Comparison of ENCODE assay signal across 8 cellular contexts in genomic region chr19:16659832-16660708, GRCh38. TPM values are rescaled to one million over a fixed set of nuclear protein-coding genes. Genes with fewer than 3 reads are reported as not detected.
A peak's percentile ranks its signal among the peaks of the same experiment; 100 is the strongest.
DNase-seq lines count a peak whose midpoint lies in the region; ATAC-seq, FAIRE-seq and TF ChIP-seq lines count a peak whose summit lies in the region.

SMIM7 (minus strand) TSS chr19:16660144; CDS start chr19:16660110, 34 bp downstream.

- H3K9me3 Mint-ChIP-seq in natural killer cell = no peaks in the 10 kb centered on the region

- H3K79me2 ChIP-seq in Loucy (ENCODE audit: insufficient read depth, low read length) = peaks cover 35% of the 10 kb centered on the region

- peak within 1 kb of the TSS; percentile 100 for H3K4me2 ChIP-seq in Loucy (ENCODE audit: low read depth, low read length, poor library complexity, severe bottlenecking)

- peak; percentile 93 for FAIRE-seq in H54 (lab: Jason Lieb, UNC)

- peak within 1 kb of the TSS; percentile 82 for H3K9ac ChIP-seq in Loucy (ENCODE audit: low read depth, low read length, poor library complexity, severe bottlenecking)

- DNase-seq in ELR (ENCODE audit: low read depth) (peak; percentile 99), H54 (ENCODE audit: insufficient read length, low spot score) (peak; percentile 97), fibroblast of peridontal ligament (ENCODE audit: extremely low read depth) (peak; percentile 98), natural killer cell (peak; percentile 97)
- DNase-seq in activated T-helper 9 cell treated with anti-CD3 and anti-CD28 coated beads, Interleukin-2, amount 50 U/mL, for 16 hours (ENCODE audit: low read depth) = peak; percentile 98
- DNase-seq in stimulated activated naive CD4-positive, alpha-beta T cell treated with Interleukin-2 at 50 U/mL for 16 hours (lab: John Stamatoyannopoulos, UW) = peak; percentile 99

- TF ChIP-seq CTCF in Loucy (conservative IDR thresholded peaks at IDR 0.05; ENCODE audit: low read length) = peak; percentile 47
- TF ChIP-seq CTCF in natural killer cell (IDR thresholded peaks at IDR 0.05) = no peak

- H3K9me3 ChIP-seq in Loucy (ENCODE audit: insufficient read depth, low read depth, low read length) = no peaks in the 10 kb centered on the region

- H3F3A ChIP-seq in Loucy (ENCODE audit: low read depth) = no peaks in the 10 kb centered on the region

- H3K36me3 Mint-ChIP-seq in natural killer cell = no peaks in the 10 kb centered on the region

- H3K27ac Mint-ChIP-seq in natural killer cell = peak within 1 kb of the TSS; percentile 96 to 97

- peak; percentile 63 for TF ChIP-seq POLR2A in H54 (IDR thresholded peaks at IDR 0.05; ENCODE audit: low read depth, low read length)
- TF ChIP-seq POLR2A in Raji (IDR thresholded peaks at IDR 0.05; ENCODE audit: insufficient read depth, low read depth, low read length) = peak; percentile 75

- peak within 1 kb of the TSS; percentile 95 for H3K4me3 ChIP-seq in Loucy (ENCODE audit: low read length, poor library complexity, severe bottlenecking)

- peak within 1 kb of the TSS; percentile 97 for H3K4me3 Mint-ChIP-seq in natural killer cell

- peaks cover 46% of the 10 kb centered on the region for H3K4me1 ChIP-seq in Loucy (ENCODE audit: insufficient read depth, low read length, poor library complexity, severe bottlenecking)

- peaks cover 14% of the 10 kb centered on the region; the same call in 1 of the 2 replicates for H3K36me3 ChIP-seq in Loucy (ENCODE audit: insufficient read depth, low read length)

- no peaks in the 10 kb centered on the region for H3K27me3 Mint-ChIP-seq in natural killer cell (ENCODE audit: low read depth in 2 of 2)

- H4K20me1 ChIP-seq in Loucy (ENCODE audit: insufficient read depth, low read length, poor library complexity, severe bottlenecking) = peaks cover 24% of the 10 kb centered on the region

- H3K27me3 ChIP-seq in Loucy (ENCODE audit: insufficient read depth, low read length, poor library complexity, severe bottlenecking) = no peaks in the 10 kb centered on the region

- peak; percentile 93 to 99 (median 96) for ATAC-seq in natural killer cell

- no peaks in the 10 kb centered on the region for H3K9me2 ChIP-seq in Loucy (replicated peaks; ENCODE audit: low read depth, low read length)

- H3K4me1 Mint-ChIP-seq in natural killer cell = peaks cover 24 to 34% of the 10 kb centered on the region in 2 donors

- intact Hi-C loops in natural killer cell (cut with micrococcal nuclease) = loop anchor here (1.0 kb wide), 2 partner anchors 32 to 118 kb away; partner anchors contain the start of genes CHERP and MED26

- H2AFZ ChIP-seq in Loucy (ENCODE audit: low read length) = peak within 1 kb of the TSS; percentile 97

RNA-seq across cellular contexts. Expression of gene SMIM7, which starts in this region (rescaled TPM):
- total RNA-seq in natural killer cell = 10 to 100 TPM; 63.2 to 88.4 (median 76.0) TPM

Comparison
In these comparisons a context has a peak if more than half of its experiments do, and no peak if none do; other contexts are left out.
1. Peak in every context shown above with its lines: DNase-seq, ATAC-seq and H3K4me3 ChIP-seq.